In the genomic region with DNA sequence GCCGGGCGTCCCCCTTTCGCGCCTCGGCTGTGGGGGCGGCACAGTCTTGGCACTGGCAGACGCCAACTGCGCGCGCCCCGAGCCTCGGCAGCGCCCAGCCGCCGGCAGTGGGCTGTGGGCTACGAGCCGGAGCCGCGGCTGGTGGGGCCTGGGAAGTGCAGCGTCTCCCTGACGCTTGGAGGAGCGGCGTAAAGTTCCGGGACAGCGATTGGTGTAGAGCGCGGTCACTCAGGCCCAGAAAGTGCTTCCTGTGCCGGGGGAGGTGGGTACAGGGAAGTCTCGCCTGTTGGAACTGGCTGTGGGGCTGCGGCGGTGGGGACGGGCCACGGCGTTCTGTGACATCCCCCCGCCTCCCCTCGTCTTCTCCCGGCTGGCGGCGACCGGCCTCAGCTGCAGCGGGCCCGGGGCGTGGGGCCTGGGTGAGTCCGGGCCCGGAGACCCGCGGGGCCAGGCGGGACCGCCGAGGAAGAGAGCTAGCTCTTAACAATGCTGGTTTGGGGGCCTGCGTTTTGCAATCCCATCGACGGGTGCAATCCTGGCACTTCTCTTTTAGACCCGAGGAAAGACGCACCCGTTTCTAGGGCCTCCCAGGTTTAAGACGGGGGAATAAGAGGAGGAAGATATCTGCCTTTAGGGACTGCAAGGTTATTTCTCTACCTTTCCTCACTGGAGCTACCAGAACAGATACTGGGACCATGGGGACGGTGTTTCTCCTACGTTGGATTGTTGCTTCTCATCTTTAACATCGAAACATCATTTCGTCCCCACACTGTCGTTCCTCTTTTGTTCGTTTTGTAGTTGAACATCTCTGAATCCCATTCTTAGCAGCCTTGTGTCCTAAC, we compare ENCODE assay signal across 1 cellular context.
TF ChIP-seq lines count a peak whose summit lies in the region.

A gene (minus strand): TSS at position 157 of the 842 bp plus-strand sequence. CDS start 233 bp downstream, outside the sequence.
A gene (plus strand): TSS at position 265 of the 842 bp plus-strand sequence. CDS start 4,575 bp downstream, outside the sequence.

TF ChIP-seq in HepG2, 621 proteins besides CTCF, POLR2A, EP300 and RAD21 (continued from another document and continues in another):
- TF ChIP-seq ZSCAN21 (CRISPR knock-in tag; IDR thresholded peaks at IDR 0.05; ENCODE audit: borderline replicate concordance) (peak; percentile 59; the same call in 1 of the 2 replicates), PHB2 (IDR thresholded peaks at IDR 0.05; ENCODE audit: partially characterized antibody) (no peak), NRL (CRISPR knock-in tag; IDR thresholded peaks at IDR 0.05; ENCODE audit: borderline replicate concordance) (no peak), CBX2 (IDR thresholded peaks at IDR 0.05; ENCODE audit: low read depth, low read length) (no peak), CBX2 (CRISPR knock-in tag; IDR thresholded peaks at IDR 0.05; ENCODE audit: low read depth) (no peak), TSC22D2 (CRISPR knock-in tag; IDR thresholded peaks at IDR 0.05; ENCODE audit: borderline replicate concordance) (no peak), MTA3 (CRISPR knock-in tag; IDR thresholded peaks at IDR 0.05) (no peak), ZBTB7A (CRISPR knock-in tag; IDR thresholded peaks at IDR 0.05) (no peak), KDM2A (CRISPR knock-in tag; IDR thresholded peaks at IDR 0.05; ENCODE audit: borderline replicate concordance, low read depth) (peak; percentile 78; the same call in 1 of the 2 replicates), KLF6 (CRISPR knock-in tag; IDR thresholded peaks at IDR 0.05) (peak; percentile 70; the same call in 1 of the 2 replicates), NFIC (IDR thresholded peaks at IDR 0.05; ENCODE audit: low read length) (no peak), ZNF264 (CRISPR knock-in tag; IDR thresholded peaks at IDR 0.05) (peak; percentile 27; the same call in 1 of the 2 replicates), ZFP1 (CRISPR knock-in tag; IDR thresholded peaks at IDR 0.05) (no peak), KMT2A (CRISPR knock-in tag; IDR thresholded peaks at IDR 0.05) (peak; percentile 83; the same call in 1 of the 2 replicates), DNMT3B (CRISPR knock-in tag; conservative IDR thresholded peaks at IDR 0.05) (no peak), NFATC3 (CRISPR knock-in tag; IDR thresholded peaks at IDR 0.05) (no peak), ZNF879 (CRISPR knock-in tag; IDR thresholded peaks at IDR 0.05) (0 out of 2 replicates have a peak, but pooled peaks have one; percentile 13), FOXJ3 (CRISPR knock-in tag; IDR thresholded peaks at IDR 0.05; ENCODE audit: borderline replicate concordance) (no peak), HNF4G (IDR thresholded peaks at IDR 0.05; ENCODE audit: borderline replicate concordance, low read depth, low read length) (no peak), HNF4G (CRISPR knock-in tag; IDR thresholded peaks at IDR 0.05; ENCODE audit: borderline replicate concordance, low read depth) (0 out of 2 replicates have a peak, but pooled peaks have one; percentile 31), FOXK2 (IDR thresholded peaks at IDR 0.05) (no peak), TGIF2 (CRISPR knock-in tag; IDR thresholded peaks at IDR 0.05) (no peak)
- TF ChIP-seq, protein P1, sequence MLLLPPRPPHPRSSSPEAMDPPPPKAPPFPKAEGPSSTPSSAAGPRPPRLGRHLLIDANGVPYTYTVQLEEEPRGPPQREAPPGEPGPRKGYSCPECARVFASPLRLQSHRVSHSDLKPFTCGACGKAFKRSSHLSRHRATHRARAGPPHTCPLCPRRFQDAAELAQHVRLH (CRISPR knock-in tag; IDR thresholded peaks at IDR 0.05; ENCODE audit: borderline replicate concordance, low read depth) = 0 out of 2 replicates have a peak, but pooled peaks have one; percentile 24
- TF ChIP-seq, protein P2, sequence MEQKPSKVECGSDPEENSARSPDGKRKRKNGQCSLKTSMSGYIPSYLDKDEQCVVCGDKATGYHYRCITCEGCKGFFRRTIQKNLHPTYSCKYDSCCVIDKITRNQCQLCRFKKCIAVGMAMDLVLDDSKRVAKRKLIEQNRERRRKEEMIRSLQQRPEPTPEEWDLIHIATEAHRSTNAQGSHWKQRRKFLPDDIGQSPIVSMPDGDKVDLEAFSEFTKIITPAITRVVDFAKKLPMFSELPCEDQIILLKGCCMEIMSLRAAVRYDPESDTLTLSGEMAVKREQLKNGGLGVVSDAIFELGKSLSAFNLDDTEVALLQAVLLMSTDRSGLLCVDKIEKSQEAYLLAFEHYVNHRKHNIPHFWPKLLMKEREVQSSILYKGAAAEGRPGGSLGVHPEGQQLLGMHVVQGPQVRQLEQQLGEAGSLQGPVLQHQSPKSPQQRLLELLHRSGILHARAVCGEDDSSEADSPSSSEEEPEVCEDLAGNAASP (CRISPR knock-in tag; IDR thresholded peaks at IDR 0.05; ENCODE audit: borderline replicate concordance) = peak; percentile 39; the same call in 1 of the 2 replicates
- TF ChIP-seq, protein P3, sequence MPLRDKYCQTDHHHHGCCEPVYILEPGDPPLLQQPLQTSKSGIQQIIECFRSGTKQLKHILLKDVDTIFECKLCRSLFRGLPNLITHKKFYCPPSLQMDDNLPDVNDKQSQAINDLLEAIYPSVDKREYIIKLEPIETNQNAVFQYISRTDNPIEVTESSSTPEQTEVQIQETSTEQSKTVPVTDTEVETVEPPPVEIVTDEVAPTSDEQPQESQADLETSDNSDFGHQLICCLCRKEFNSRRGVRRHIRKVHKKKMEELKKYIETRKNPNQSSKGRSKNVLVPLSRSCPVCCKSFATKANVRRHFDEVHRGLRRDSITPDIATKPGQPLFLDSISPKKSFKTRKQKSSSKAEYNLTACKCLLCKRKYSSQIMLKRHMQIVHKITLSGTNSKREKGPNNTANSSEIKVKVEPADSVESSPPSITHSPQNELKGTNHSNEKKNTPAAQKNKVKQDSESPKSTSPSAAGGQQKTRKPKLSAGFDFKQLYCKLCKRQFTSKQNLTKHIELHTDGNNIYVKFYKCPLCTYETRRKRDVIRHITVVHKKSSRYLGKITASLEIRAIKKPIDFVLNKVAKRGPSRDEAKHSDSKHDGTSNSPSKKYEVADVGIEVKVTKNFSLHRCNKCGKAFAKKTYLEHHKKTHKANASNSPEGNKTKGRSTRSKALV (CRISPR knock-in tag; IDR thresholded peaks at IDR 0.05) = peak; percentile 31; the same call in 1 of the 2 replicates
- TF ChIP-seq, protein P4, sequence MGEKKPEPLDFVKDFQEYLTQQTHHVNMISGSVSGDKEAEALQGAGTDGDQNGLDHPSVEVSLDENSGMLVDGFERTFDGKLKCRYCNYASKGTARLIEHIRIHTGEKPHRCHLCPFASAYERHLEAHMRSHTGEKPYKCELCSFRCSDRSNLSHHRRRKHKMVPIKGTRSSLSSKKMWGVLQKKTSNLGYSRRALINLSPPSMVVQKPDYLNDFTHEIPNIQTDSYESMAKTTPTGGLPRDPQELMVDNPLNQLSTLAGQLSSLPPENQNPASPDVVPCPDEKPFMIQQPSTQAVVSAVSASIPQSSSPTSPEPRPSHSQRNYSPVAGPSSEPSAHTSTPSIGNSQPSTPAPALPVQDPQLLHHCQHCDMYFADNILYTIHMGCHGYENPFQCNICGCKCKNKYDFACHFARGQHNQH (CRISPR knock-in tag; IDR thresholded peaks at IDR 0.05) = peak; percentile 19; the same call in 1 of the 2 replicates
- TF ChIP-seq, protein P5, sequence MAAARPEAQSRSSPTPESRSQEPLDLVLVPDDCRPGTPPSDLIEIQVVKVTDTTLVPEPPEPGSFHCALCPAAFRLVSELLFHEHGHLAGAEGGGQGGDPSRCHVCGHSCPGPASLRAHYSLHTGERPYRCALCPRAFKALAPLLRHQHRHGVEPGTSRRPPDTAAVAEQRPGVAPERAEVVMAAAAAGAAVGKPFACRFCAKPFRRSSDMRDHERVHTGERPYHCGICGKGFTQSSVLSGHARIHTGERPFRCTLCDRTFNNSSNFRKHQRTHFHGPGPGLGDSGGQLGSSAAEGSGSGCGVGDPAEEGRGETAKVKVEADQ (CRISPR knock-in tag; IDR thresholded peaks at IDR 0.05; ENCODE audit: borderline replicate concordance) = no peak; the same call in 1 of the 2 replicates
- TF ChIP-seq, protein P6, sequence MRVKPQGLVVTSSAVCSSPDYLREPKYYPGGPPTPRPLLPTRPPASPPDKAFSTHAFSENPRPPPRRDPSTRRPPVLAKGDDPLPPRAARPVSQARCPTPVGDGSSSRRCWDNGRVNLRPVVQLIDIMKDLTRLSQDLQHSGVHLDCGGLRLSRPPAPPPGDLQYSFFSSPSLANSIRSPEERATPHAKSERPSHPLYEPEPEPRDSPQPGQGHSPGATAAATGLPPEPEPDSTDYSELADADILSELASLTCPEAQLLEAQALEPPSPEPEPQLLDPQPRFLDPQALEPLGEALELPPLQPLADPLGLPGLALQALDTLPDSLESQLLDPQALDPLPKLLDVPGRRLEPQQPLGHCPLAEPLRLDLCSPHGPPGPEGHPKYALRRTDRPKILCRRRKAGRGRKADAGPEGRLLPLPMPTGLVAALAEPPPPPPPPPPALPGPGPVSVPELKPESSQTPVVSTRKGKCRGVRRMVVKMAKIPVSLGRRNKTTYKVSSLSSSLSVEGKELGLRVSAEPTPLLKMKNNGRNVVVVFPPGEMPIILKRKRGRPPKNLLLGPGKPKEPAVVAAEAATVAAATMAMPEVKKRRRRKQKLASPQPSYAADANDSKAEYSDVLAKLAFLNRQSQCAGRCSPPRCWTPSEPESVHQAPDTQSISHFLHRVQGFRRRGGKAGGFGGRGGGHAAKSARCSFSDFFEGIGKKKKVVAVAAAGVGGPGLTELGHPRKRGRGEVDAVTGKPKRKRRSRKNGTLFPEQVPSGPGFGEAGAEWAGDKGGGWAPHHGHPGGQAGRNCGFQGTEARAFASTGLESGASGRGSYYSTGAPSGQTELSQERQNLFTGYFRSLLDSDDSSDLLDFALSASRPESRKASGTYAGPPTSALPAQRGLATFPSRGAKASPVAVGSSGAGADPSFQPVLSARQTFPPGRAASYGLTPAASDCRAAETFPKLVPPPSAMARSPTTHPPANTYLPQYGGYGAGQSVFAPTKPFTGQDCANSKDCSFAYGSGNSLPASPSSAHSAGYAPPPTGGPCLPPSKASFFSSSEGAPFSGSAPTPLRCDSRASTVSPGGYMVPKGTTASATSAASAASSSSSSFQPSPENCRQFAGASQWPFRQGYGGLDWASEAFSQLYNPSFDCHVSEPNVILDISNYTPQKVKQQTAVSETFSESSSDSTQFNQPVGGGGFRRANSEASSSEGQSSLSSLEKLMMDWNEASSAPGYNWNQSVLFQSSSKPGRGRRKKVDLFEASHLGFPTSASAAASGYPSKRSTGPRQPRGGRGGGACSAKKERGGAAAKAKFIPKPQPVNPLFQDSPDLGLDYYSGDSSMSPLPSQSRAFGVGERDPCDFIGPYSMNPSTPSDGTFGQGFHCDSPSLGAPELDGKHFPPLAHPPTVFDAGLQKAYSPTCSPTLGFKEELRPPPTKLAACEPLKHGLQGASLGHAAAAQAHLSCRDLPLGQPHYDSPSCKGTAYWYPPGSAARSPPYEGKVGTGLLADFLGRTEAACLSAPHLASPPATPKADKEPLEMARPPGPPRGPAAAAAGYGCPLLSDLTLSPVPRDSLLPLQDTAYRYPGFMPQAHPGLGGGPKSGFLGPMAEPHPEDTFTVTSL (CRISPR knock-in tag; IDR thresholded peaks at IDR 0.05; ENCODE audit: borderline replicate concordance) = no peak
- TF ChIP-seq, protein P7, sequence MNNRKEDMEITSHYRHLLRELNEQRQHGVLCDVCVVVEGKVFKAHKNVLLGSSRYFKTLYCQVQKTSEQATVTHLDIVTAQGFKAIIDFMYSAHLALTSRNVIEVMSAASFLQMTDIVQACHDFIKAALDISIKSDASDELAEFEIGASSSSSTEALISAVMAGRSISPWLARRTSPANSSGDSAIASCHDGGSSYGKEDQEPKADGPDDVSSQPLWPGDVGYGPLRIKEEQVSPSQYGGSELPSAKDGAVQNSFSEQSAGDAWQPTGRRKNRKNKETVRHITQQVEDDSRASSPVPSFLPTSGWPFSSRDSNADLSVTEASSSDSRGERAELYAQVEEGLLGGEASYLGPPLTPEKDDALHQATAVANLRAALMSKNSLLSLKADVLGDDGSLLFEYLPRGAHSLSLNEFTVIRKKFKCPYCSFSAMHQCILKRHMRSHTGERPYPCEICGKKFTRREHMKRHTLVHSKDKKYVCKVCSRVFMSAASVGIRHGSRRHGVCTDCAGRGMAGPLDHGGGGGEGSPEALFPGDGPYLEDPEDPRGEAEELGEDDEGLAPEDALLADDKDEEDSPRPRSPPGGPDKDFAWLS (CRISPR knock-in tag; IDR thresholded peaks at IDR 0.05; ENCODE audit: borderline replicate concordance) = no peak
- TF ChIP-seq, protein P8, sequence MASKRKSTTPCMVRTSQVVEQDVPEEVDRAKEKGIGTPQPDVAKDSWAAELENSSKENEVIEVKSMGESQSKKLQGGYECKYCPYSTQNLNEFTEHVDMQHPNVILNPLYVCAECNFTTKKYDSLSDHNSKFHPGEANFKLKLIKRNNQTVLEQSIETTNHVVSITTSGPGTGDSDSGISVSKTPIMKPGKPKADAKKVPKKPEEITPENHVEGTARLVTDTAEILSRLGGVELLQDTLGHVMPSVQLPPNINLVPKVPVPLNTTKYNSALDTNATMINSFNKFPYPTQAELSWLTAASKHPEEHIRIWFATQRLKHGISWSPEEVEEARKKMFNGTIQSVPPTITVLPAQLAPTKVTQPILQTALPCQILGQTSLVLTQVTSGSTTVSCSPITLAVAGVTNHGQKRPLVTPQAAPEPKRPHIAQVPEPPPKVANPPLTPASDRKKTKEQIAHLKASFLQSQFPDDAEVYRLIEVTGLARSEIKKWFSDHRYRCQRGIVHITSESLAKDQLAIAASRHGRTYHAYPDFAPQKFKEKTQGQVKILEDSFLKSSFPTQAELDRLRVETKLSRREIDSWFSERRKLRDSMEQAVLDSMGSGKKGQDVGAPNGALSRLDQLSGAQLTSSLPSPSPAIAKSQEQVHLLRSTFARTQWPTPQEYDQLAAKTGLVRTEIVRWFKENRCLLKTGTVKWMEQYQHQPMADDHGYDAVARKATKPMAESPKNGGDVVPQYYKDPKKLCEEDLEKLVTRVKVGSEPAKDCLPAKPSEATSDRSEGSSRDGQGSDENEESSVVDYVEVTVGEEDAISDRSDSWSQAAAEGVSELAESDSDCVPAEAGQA (IDR thresholded peaks at IDR 0.05; ENCODE audit: low read depth) = no peak
- TF ChIP-seq, protein P8 (CRISPR knock-in tag; IDR thresholded peaks at IDR 0.05; ENCODE audit: borderline replicate concordance) = no peak
